1 cellular context compared by ENCODE assay signal in the genomic region with DNA sequence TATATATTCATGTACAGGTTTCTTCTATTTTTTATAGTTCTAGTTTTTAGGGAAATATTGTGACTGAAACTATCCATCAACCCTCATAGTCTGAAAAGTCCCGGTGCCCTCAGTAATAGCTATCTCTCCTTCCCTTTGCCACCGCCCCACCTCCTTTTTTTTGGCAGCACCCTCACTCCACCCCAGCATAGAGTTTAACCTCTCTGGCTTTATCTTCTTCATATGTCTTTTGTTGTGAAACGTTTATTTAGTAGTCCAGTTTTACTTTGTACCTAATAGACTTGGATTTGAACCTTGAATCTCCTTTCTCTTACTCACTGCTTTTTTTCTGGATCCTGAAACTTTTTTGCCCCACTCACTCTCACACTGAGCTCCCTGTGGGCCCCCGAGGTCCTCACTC.
TF ChIP-seq lines count a peak whose summit lies in the region.

No MANE protein-coding gene starts in this region.

TF ChIP-seq in IMR-90, 13 proteins besides CTCF, POLR2A, EP300 and RAD21:
- TF ChIP-seq FOS (IDR thresholded peaks at IDR 0.05; ENCODE audit: low read depth, low read length) (no peak), CEBPB (IDR thresholded peaks at IDR 0.05; ENCODE audit: low read depth, low read length) (no peak), NFE2L2 (IDR thresholded peaks at IDR 0.05; ENCODE audit: low read depth, low read length) (no peak), BHLHE40 (IDR thresholded peaks at IDR 0.05; ENCODE audit: low read depth, low read length) (no peak), SMC3 (IDR thresholded peaks at IDR 0.05; ENCODE audit: low read depth, low read length) (no peak), MXI1 (IDR thresholded peaks at IDR 0.05; ENCODE audit: borderline replicate concordance, low read depth, low read length) (no peak), RCOR1 (IDR thresholded peaks at IDR 0.05; ENCODE audit: insufficient replicate concordance, low read length) (no peak), MAFK (IDR thresholded peaks at IDR 0.05; ENCODE audit: low read depth, low read length) (no peak), CHD1 (IDR thresholded peaks at IDR 0.05; ENCODE audit: low read depth, low read length) (no peak), MAZ (IDR thresholded peaks at IDR 0.05; ENCODE audit: borderline replicate concordance, low read depth, low read length) (no peak), RFX5 (IDR thresholded peaks at IDR 0.05; ENCODE audit: low read depth, low read length) (no peak)
- TF ChIP-seq, protein P1, sequence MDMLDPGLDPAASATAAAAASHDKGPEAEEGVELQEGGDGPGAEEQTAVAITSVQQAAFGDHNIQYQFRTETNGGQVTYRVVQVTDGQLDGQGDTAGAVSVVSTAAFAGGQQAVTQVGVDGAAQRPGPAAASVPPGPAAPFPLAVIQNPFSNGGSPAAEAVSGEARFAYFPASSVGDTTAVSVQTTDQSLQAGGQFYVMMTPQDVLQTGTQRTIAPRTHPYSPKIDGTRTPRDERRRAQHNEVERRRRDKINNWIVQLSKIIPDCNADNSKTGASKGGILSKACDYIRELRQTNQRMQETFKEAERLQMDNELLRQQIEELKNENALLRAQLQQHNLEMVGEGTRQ (IDR thresholded peaks at IDR 0.05; ENCODE audit: low read depth, low read length), result no peak
- TF ChIP-seq, protein P2, sequence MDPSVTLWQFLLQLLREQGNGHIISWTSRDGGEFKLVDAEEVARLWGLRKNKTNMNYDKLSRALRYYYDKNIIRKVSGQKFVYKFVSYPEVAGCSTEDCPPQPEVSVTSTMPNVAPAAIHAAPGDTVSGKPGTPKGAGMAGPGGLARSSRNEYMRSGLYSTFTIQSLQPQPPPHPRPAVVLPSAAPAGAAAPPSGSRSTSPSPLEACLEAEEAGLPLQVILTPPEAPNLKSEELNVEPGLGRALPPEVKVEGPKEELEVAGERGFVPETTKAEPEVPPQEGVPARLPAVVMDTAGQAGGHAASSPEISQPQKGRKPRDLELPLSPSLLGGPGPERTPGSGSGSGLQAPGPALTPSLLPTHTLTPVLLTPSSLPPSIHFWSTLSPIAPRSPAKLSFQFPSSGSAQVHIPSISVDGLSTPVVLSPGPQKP (IDR thresholded peaks at IDR 0.05; ENCODE audit: borderline replicate concordance, low read depth, low read length), result no peak
